1 cellular context compared by ENCODE assay signal in the genomic region with DNA sequence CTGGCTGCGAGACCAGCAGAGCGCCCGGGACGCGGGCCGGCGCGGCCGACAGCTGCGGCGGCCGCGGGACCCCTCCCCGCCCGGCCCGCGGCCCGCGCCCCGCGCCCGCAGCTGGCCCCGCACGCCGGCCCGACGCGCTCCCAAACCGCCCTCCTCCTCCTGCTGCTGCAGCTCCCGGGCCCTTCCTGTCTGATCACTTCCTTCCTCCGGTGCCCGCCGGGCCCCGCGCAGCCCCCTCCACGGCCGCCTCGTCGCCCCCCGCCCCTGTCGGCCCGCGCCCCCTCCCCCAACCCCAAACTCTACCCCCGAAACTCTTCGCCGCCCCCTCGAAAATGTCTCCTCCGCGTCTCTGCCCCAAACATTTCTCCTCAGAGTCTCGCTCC.
TF ChIP-seq lines count a peak whose summit lies in the region.

No MANE protein-coding gene starts in this region.

TF ChIP-seq in WTC11, 78 proteins besides CTCF, POLR2A, EP300 and RAD21 (continued from another document):
- TF ChIP-seq AFF4 (CRISPR knock-in tag; IDR thresholded peaks at IDR 0.05; ENCODE audit: borderline replicate concordance) (no peak), ZNF317 (CRISPR knock-in tag; IDR thresholded peaks at IDR 0.05; ENCODE audit: borderline replicate concordance, low read depth) (no peak), MYBL2 (CRISPR knock-in tag; IDR thresholded peaks at IDR 0.05) (no peak)
